ENCODE assay signal across 1 cellular context in the genomic region with DNA sequence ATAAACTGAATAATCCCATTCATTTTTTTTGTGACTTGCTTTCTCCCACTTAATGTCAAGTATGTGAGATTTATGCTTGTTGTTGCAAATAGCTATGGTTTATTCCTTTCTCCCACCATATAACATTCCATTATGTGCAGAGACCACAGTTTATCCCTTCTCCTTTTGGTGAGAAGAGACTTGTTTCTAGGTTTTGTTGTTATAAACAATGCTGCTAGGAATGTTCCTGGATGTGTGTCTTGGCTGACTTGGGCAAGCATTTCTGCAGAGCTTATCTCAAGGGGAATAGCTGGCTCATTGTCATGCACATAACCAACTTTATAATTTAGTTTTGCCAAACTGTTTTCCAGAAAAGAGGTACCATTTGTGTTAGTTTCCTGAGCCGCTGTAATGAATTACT.
TF ChIP-seq lines count a peak whose summit lies in the region.

No MANE protein-coding gene starts in this region.

TF ChIP-seq in SK-N-SH, 30 proteins besides CTCF, POLR2A, EP300 and RAD21 (continued from another document):
- TF ChIP-seq RXRA (IDR thresholded peaks at IDR 0.05; ENCODE audit: borderline replicate concordance, low read depth) = no peak
- TF ChIP-seq, protein P1, sequence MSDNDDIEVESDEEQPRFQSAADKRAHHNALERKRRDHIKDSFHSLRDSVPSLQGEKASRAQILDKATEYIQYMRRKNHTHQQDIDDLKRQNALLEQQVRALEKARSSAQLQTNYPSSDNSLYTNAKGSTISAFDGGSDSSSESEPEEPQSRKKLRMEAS (IDR thresholded peaks at IDR 0.05; ENCODE audit: low read depth) = no peak
- TF ChIP-seq, protein P2, sequence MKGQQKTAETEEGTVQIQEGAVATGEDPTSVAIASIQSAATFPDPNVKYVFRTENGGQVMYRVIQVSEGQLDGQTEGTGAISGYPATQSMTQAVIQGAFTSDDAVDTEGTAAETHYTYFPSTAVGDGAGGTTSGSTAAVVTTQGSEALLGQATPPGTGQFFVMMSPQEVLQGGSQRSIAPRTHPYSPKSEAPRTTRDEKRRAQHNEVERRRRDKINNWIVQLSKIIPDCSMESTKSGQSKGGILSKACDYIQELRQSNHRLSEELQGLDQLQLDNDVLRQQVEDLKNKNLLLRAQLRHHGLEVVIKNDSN (IDR thresholded peaks at IDR 0.05; ENCODE audit: borderline replicate concordance, low read depth) = no peak
- TF ChIP-seq RCOR1 (IDR thresholded peaks at IDR 0.05; ENCODE audit: low read length) = no peak
- TF ChIP-seq YY1 (IDR thresholded peaks at IDR 0.05; ENCODE audit: low read depth) = no peak
- TF ChIP-seq JUND (IDR thresholded peaks at IDR 0.05) = no peak
- no peak for TF ChIP-seq FOXJ3 (CRISPR knock-in tag; IDR thresholded peaks at IDR 0.05)
- TF ChIP-seq FOSL2 (IDR thresholded peaks at IDR 0.05; ENCODE audit: borderline replicate concordance, low read depth) = no peak
- TF ChIP-seq GABPA (IDR thresholded peaks at IDR 0.05; ENCODE audit: low read depth) = no peak
